ENCODE assay signal across 20 cellular contexts in genomic region chr14:81330619-81331122, GRCh38.
DNase-seq lines count a peak whose midpoint lies in the region; ATAC-seq and TF ChIP-seq lines count a peak whose summit lies in the region.
"Had no signal": no experiment of that assay in that cellular context is flagged by ENCODE, and none has a peak within 500 bp of the region (broad histone marks: within the 10 kb centered on the region; RNA-seq: fewer than 3 reads in every experiment).

No MANE protein-coding gene starts in this region.

- peaks cover 3% of the 10 kb centered on the region for H3F3A ChIP-seq in smooth muscle cell (ENCODE audit: low read depth)

- dilution Hi-C loops in mammary epithelial cell (cut with HindIII; ENCODE audit: low sequenced_read_pairs), result loop anchor here (5.0 kb wide), 2 partner anchors 62 to 107 kb away; no protein-coding TSS in a partner anchor

- H3K4me1 ChIP-seq in mammary epithelial cell (ENCODE audit: insufficient read depth, low read length), result peaks cover 51% of the 10 kb centered on the region
- peaks cover 13 to 69% (median 16%) of the 10 kb centered on the region in 3 donors for H3K4me1 ChIP-seq in esophagus squamous epithelium
- peaks cover 7% of the 10 kb centered on the region for H3K4me1 ChIP-seq in smooth muscle cell (ENCODE audit: low read depth)
- peaks cover 0 to 5% (median 0%) of the 10 kb centered on the region in 4 donors for H3K4me1 ChIP-seq in sigmoid colon
- H3K4me1 ChIP-seq: BLaER1, Peyer's patch had no signal

- peak overlapping the region; percentile 72 for H3K4me2 ChIP-seq in mammary epithelial cell (ENCODE audit: insufficient read depth, low read depth, low read length)
- peak overlapping the region; percentile 17 for H3K4me2 ChIP-seq in smooth muscle cell
- H3K4me2 ChIP-seq: BLaER1 had no signal

- H3K4me3 Mint-ChIP-seq in activated naive CD8-positive, alpha-beta T cell treated with anti-CD3 and anti-CD28 coated beads, Interleukin-2, amount 50 U/mL, for 24 hours, result no peak overlapping the region
- H3K4me3 Mint-ChIP-seq in activated naive CD8-positive, alpha-beta T cell treated with anti-CD3 and anti-CD28 coated beads for 36 hours, result no peak overlapping the region
- H3K4me3 Mint-ChIP-seq: CD8-positive, alpha-beta memory T cell had no signal

- H3K27me3 ChIP-seq in mammary epithelial cell (ENCODE audit: insufficient read depth, low read length) (no peaks in the 10 kb centered on the region), esophagus squamous epithelium (no peaks in the 10 kb centered on the region), smooth muscle cell (ENCODE audit: low read depth) (no peaks in the 10 kb centered on the region), sigmoid colon (no peaks in the 10 kb centered on the region)
- H3K27me3 ChIP-seq: BLaER1, Peyer's patch had no signal

- peaks cover 14% of the 10 kb centered on the region for H3K79me2 ChIP-seq in mammary epithelial cell (ENCODE audit: insufficient read depth, low read length)
- no peaks in the 10 kb centered on the region for H3K79me2 ChIP-seq in smooth muscle cell (ENCODE audit: low read depth)

- no peaks in the 10 kb centered on the region for H3K36me3 Mint-ChIP-seq in activated naive CD8-positive, alpha-beta T cell treated with anti-CD3 and anti-CD28 coated beads, Interleukin-2, amount 50 U/mL, for 24 hours (ENCODE audit: low read depth)
- H3K36me3 Mint-ChIP-seq in activated naive CD8-positive, alpha-beta T cell treated with anti-CD3 and anti-CD28 coated beads for 36 hours, result no peaks in the 10 kb centered on the region
- H3K36me3 Mint-ChIP-seq: CD8-positive, alpha-beta memory T cell had no signal

- peaks cover 2% of the 10 kb centered on the region for H3K4me1 Mint-ChIP-seq in activated naive CD8-positive, alpha-beta T cell treated with anti-CD3 and anti-CD28 coated beads, Interleukin-2, amount 50 U/mL, for 24 hours
- no peaks in the 10 kb centered on the region for H3K4me1 Mint-ChIP-seq in activated naive CD8-positive, alpha-beta T cell treated with anti-CD3 and anti-CD28 coated beads for 36 hours
- H3K4me1 Mint-ChIP-seq: CD8-positive, alpha-beta memory T cell had no signal

- TF ChIP-seq EP300 in sigmoid colon (IDR thresholded peaks at IDR 0.05), result no peak

- no peak for TF ChIP-seq CTCF in mammary epithelial cell (conservative IDR thresholded peaks at IDR 0.05 in 1 of 2, IDR thresholded peaks at IDR 0.05 in 1 of 2; ENCODE audit: extremely low read depth in 1 of 2, insufficient read depth in 1 of 2, low read depth in 1 of 2, low read length in 2 of 2)
- TF ChIP-seq CTCF in esophagus squamous epithelium (IDR thresholded peaks at IDR 0.05), result no peak
- no peak for TF ChIP-seq CTCF in smooth muscle cell (IDR thresholded peaks at IDR 0.05; ENCODE audit: borderline replicate concordance, insufficient read depth, poor library complexity, severe bottlenecking)
- no peak for TF ChIP-seq CTCF in sigmoid colon (IDR thresholded peaks at IDR 0.05)

- H2AFZ ChIP-seq in mammary epithelial cell (ENCODE audit: low read depth, low read length), result no peak overlapping the region
- H2AFZ ChIP-seq in smooth muscle cell (ENCODE audit: low read depth), result no peak overlapping the region

- intact Hi-C loops in mammary epithelial cell (cut with micrococcal nuclease), result loop anchor here (1.0 kb wide), 1 partner anchor 18 kb away; no protein-coding TSS in a partner anchor
- intact Hi-C loops in esophagus squamous epithelium (cut with DNase I), result no loop called here
- intact Hi-C loops in sigmoid colon (cut with DNase I), result no loop called here

- H3K27me3 Mint-ChIP-seq in activated naive CD8-positive, alpha-beta T cell treated with anti-CD3 and anti-CD28 coated beads, Interleukin-2, amount 50 U/mL, for 24 hours, result peaks cover 6% of the 10 kb centered on the region
- no peaks in the 10 kb centered on the region for H3K27me3 Mint-ChIP-seq in activated naive CD8-positive, alpha-beta T cell treated with anti-CD3 and anti-CD28 coated beads for 36 hours

- H3K9ac ChIP-seq in mammary epithelial cell (ENCODE audit: insufficient read depth, low read length) (peak overlapping the region; percentile 68), smooth muscle cell (ENCODE audit: low read depth) (no peak overlapping the region)
- H3K9ac ChIP-seq: BLaER1 had no signal

- no peak overlapping the region for H3K27ac Mint-ChIP-seq in activated naive CD8-positive, alpha-beta T cell treated with anti-CD3 and anti-CD28 coated beads, Interleukin-2, amount 50 U/mL, for 24 hours
- H3K27ac Mint-ChIP-seq in activated naive CD8-positive, alpha-beta T cell treated with anti-CD3 and anti-CD28 coated beads for 36 hours, result no peak overlapping the region
- H3K27ac Mint-ChIP-seq: CD8-positive, alpha-beta memory T cell had no signal

- H3K4me3 ChIP-seq in mammary epithelial cell (replicated peaks in 1 of 3; ENCODE audit: insufficient read depth in 1 of 3, low read depth in 2 of 3, low read length in 3 of 3), result no peak overlapping the region
- H3K4me3 ChIP-seq in esophagus squamous epithelium, result no peak overlapping the region
- no peak overlapping the region for H3K4me3 ChIP-seq in smooth muscle cell
- H3K4me3 ChIP-seq in sigmoid colon, result no peak overlapping the region
- H3K4me3 ChIP-seq: BLaER1, HAP-1, K562, Peyer's patch had no signal

- H3K9me3 Mint-ChIP-seq in activated naive CD8-positive, alpha-beta T cell treated with anti-CD3 and anti-CD28 coated beads, Interleukin-2, amount 50 U/mL, for 24 hours, result no peaks in the 10 kb centered on the region
- H3K9me3 Mint-ChIP-seq in activated naive CD8-positive, alpha-beta T cell treated with anti-CD3 and anti-CD28 coated beads for 36 hours, result no peaks in the 10 kb centered on the region
- H3K9me3 Mint-ChIP-seq: CD8-positive, alpha-beta memory T cell had no signal

- no peak for TF ChIP-seq POLR2A in esophagus squamous epithelium (IDR thresholded peaks at IDR 0.05)
- no peak for TF ChIP-seq POLR2A in sigmoid colon (IDR thresholded peaks at IDR 0.05)

- H3K9me3 ChIP-seq in mammary epithelial cell (replicated peaks; ENCODE audit: insufficient read depth, low read length) (no peaks in the 10 kb centered on the region), esophagus squamous epithelium (no peaks in the 10 kb centered on the region), smooth muscle cell (replicated peaks; ENCODE audit: low read depth) (no peaks in the 10 kb centered on the region), sigmoid colon (no peaks in the 10 kb centered on the region)
- H3K9me3 ChIP-seq: BLaER1, HAP-1, Peyer's patch had no signal

- DNase-seq in activated naive CD8-positive, alpha-beta T cell treated with anti-CD3 and anti-CD28 coated beads, Interleukin-2, amount 50 U/mL, for 24 hours, result no peak
- no peak for DNase-seq in activated naive CD8-positive, alpha-beta T cell treated with anti-CD3 and anti-CD28 coated beads for 36 hours
- DNase-seq in mammary epithelial cell (peak; percentile 94), esophagus squamous epithelium (lab: John Stamatoyannopoulos, UW) (no peak), smooth muscle cell (lab: John Stamatoyannopoulos, UW; ENCODE audit: unreplicated experiment) (no peak), sigmoid colon (no peak)
- no peak for DNase-seq in activated CD4-positive, alpha-beta T cell treated with anti-CD3 and anti-CD28 coated beads, Interleukin-2, amount 50 U/mL, for 1 hour
- DNase-seq: 8988T; CD8-positive, alpha-beta memory T cell; DMS 273 treated with DMSO at 0.1 percent for 48 hours; NCI-H1048; NCI-H187 treated with DMSO at 0.1 percent for 48 hours; NCI-H446; NCI-H82; Peyer's patch; SIG-M5 had no signal

- no TSS peak for BruUV-seq in mammary epithelial cell (replicated peaks; lab: Mats Ljungman, UMichigan)

- 3% methylated on average over 3 of the region's 3 CpGs for WGBS in mammary epithelial cell (ENCODE audit: low coverage, missing lambda C conversion rate)
- WGBS in esophagus squamous epithelium, 2 donors, result 22 to 51% methylated on average over 3 of the region's 3 CpGs
- 61% methylated on average over 3 of the region's 3 CpGs for WGBS in smooth muscle cell (ENCODE audit: low lambda C conversion rate)
- 46 to 77% methylated on average over 3 of the region's 3 CpGs for WGBS in sigmoid colon, 2 donors

- CTCF ChIA-PET in mammary epithelial cell (lab: Charles Lee; ENCODE audit: low non-redundant PET), result no interaction called here

- H3K36me3 ChIP-seq in mammary epithelial cell (ENCODE audit: insufficient read depth, low read length), result no peaks in the 10 kb centered on the region
- no peaks in the 10 kb centered on the region for H3K36me3 ChIP-seq in esophagus squamous epithelium
- H3K36me3 ChIP-seq in smooth muscle cell (ENCODE audit: low read depth), result no peaks in the 10 kb centered on the region
- no peaks in the 10 kb centered on the region for H3K36me3 ChIP-seq in sigmoid colon
- H3K36me3 ChIP-seq: BLaER1, Peyer's patch had no signal

- ATAC-seq in activated naive CD8-positive, alpha-beta T cell treated with anti-CD3 and anti-CD28 coated beads, Interleukin-2, amount 50 U/mL, for 24 hours, result peak; percentile 49
- no peak for ATAC-seq in GM21423 (IDR thresholded peaks at IDR 0.05; ENCODE audit: unreplicated experiment)
- ATAC-seq: K562 had no signal

- H4K20me1 ChIP-seq in mammary epithelial cell (ENCODE audit: insufficient read depth, low read length), result no peaks in the 10 kb centered on the region
- no peaks in the 10 kb centered on the region for H4K20me1 ChIP-seq in smooth muscle cell (ENCODE audit: low read depth)
- H4K20me1 ChIP-seq: BLaER1 had no signal

- peak overlapping the region; percentile 97 for H3K27ac ChIP-seq in mammary epithelial cell (ENCODE audit: insufficient read depth, low read depth, low read length)
- H3K27ac ChIP-seq in esophagus squamous epithelium, result peak overlapping the region; percentile 39 to 84 (median 77)
- peak overlapping the region; percentile 78 for H3K27ac ChIP-seq in smooth muscle cell (ENCODE audit: low read depth)
- no peak overlapping the region for H3K27ac ChIP-seq in sigmoid colon
- H3K27ac ChIP-seq: BLaER1, Peyer's patch had no signal

- in situ Hi-C loops in mammary epithelial cell (cut with MboI; ENCODE audit: low sequenced_read_pairs in 2 of 2), result no loop called here

Comparison
In these comparisons a context has a peak if more than half of its experiments do, and no peak if none do; other contexts are left out.
1. H3K27ac ChIP-seq: peak in mammary epithelial cell (single experiment), esophagus squamous epithelium (4 of 4) and smooth muscle cell (single experiment); none in sigmoid colon (0 of 4).